ENCODE assay signal across 15 cellular contexts in the genomic region with DNA sequence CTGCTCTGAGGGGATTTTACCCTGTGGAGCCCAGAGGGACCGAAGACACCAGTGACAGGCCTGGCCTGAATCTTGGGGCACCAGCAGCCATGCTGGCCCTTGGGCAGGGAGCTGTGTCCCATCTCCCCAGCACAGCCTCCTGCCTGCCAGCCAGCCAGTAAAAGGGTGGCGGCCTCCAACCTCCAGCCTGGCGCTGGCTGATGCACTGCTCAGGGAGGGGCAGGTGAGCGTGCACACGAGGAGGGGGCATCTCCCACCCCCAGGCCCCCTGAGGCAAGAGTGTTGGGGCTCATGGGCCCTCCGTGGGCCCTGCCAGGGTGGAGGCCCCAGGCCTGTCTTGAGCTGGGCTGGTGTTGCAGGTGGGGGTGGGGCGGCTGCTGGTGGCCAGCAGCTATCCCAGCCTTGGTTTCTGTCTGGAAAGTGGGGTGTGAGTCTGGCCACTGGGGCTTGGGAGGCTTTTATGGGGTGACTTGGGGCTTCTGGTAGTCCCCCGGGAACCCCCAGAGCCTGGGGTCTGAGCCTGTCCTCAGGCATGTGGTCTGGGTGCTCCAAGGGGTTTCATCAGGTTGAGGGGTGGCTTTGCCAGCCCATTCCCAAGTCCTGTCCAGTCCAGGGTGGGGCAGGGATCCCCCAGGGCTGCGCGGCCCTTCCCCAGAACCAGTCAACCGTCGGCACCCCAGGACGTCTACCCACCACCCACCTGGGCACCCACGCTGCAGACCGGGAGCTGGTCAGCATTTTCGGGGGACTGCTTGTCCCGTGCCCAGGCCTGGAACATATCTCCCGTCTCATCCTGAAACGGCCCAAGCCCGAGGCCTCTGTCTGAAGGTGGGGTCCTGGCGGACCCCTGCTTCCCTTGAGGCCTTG. TPM values are rescaled to one million over a fixed set of nuclear protein-coding genes. Genes with fewer than 3 reads are reported as not detected.
DNase-seq lines count a peak whose midpoint lies in the region; ATAC-seq, FAIRE-seq and TF ChIP-seq lines count a peak whose summit lies in the region.
"Had no signal": no experiment of that assay in that cellular context is flagged by ENCODE, and none has a peak within 500 bp of the region (broad histone marks: within the 10 kb centered on the region; RNA-seq: fewer than 3 reads in every experiment).

No MANE protein-coding gene starts in this region.

- peak overlapping the region; percentile 42; the same call in 1 of the 2 replicates for H3K9ac ChIP-seq in GM23248
- no peak overlapping the region for H3K9ac ChIP-seq in muscle layer of colon (ENCODE audit: low read length)

- no peak for DNase-seq in A549 (ENCODE audit: low read depth in 1 of 2, low spot score in 1 of 2)
- no peak for DNase-seq in GM23248
- no peak for DNase-seq in aorta
- no peak for DNase-seq in esophagus squamous epithelium (lab: John Stamatoyannopoulos, UW)
- no peak for DNase-seq in NCI-H187 (lab: John Stamatoyannopoulos, UW)
- DNase-seq in caudate nucleus (lab: John Stamatoyannopoulos, UW) = no peak
- DNase-seq: activated CD4-positive, alpha-beta T cell treated with anti-CD3 and anti-CD28 coated beads for 36 hours; activated gamma-delta T cell; T1000 had no signal

- no peak overlapping the region for H3K4me3 Mint-ChIP-seq in brain
- H3K4me3 Mint-ChIP-seq: activated CD4-positive, alpha-beta T cell treated with anti-CD3 and anti-CD28 coated beads for 36 hours; memory B cell had no signal

- peak overlapping the region in 4 of 5 experiments; percentile 87 to 98 (median 92) for H3K27ac Mint-ChIP-seq in brain
- H3K27ac Mint-ChIP-seq: activated CD4-positive, alpha-beta T cell treated with anti-CD3 and anti-CD28 coated beads for 36 hours; memory B cell had no signal

- H3K4me3 ChIP-seq in A549 = no peak overlapping the region
- H3K4me3 ChIP-seq in GM23248 = no peak overlapping the region
- peak overlapping the region; percentile 29 to 53 for H3K4me3 ChIP-seq in muscle layer of colon (ENCODE audit: low read depth in 1 of 2, low read length in 2 of 2)
- no peak overlapping the region for H3K4me3 ChIP-seq in aorta (ENCODE audit: low read length in 2 of 2)
- H3K4me3 ChIP-seq in esophagus squamous epithelium = no peak overlapping the region
- H3K4me3 ChIP-seq: SJCRH30 had no signal

- no peak overlapping the region for H3K4me2 ChIP-seq in A549
- H3K4me2 ChIP-seq in GM23248 (ENCODE audit: unreplicated experiment) = no peak overlapping the region

- WGBS in A549 (ENCODE audit: missing lambda C conversion rate) = 88% methylated on average over 16 of the region's 21 CpGs
- 87 to 90% methylated on average over 20 to 21 of the region's 21 CpGs for WGBS in GM23248 (ENCODE audit: low coverage in 1 of 2, low lambda C conversion rate in 2 of 2, missing lambda C conversion rate in 2 of 2), 2 experiments
- 85 to 86% methylated on average over 21 of the region's 21 CpGs for whole genome bisulfite sequencing in aorta, 2 donors
- WGBS in esophagus squamous epithelium, 2 donors = 72% methylated on average over 8 of the region's 21 CpGs; no CpG with 5 or more reads in 1 of the 2 donors

- H3K4me1 ChIP-seq in A549 (peaks cover 52% of the 10 kb centered on the region), GM23248 (ENCODE audit: insufficient read depth) (0 out of 2 replicates have a peak, but pooled peaks cover 7% of the 10 kb centered on the region), muscle layer of colon (ENCODE audit: insufficient read depth, low read length) (peaks cover 19% of the 10 kb centered on the region), aorta (ENCODE audit: control insufficient read depth in 1 of 2, insufficient read depth in 2 of 2, low read length in 2 of 2) (no peaks in the 10 kb centered on the region), esophagus squamous epithelium (peaks cover 11 to 51% (median 11%) of the 10 kb centered on the region in 3 donors)

- H3K9me2 ChIP-seq in GM23248 (ENCODE audit: insufficient read depth) = no peaks in the 10 kb centered on the region

- no peaks in the 10 kb centered on the region for H3K79me2 ChIP-seq in GM23248 (ENCODE audit: insufficient read depth)

- H4K20me1 ChIP-seq in GM23248 (ENCODE audit: insufficient read depth) = no peaks in the 10 kb centered on the region

- intact Hi-C loops in aorta (cut with DNase I) (no loop called here), esophagus squamous epithelium (cut with DNase I) (no loop called here)

- no peaks in the 10 kb centered on the region for H3K9me3 Mint-ChIP-seq in brain
- H3K9me3 Mint-ChIP-seq: memory B cell had no signal

- peaks cover 71% of the 10 kb centered on the region for H3K4me1 Mint-ChIP-seq in brain
- H3K4me1 Mint-ChIP-seq: activated CD4-positive, alpha-beta T cell treated with anti-CD3 and anti-CD28 coated beads for 36 hours had no signal

- TF ChIP-seq EP300 in A549 (IDR thresholded peaks at IDR 0.05) = no peak

- H3K36me3 ChIP-seq in GM23248 (ENCODE audit: low read depth) = no peaks in the 10 kb centered on the region
- peaks cover 4% of the 10 kb centered on the region for H3K36me3 ChIP-seq in muscle layer of colon (ENCODE audit: insufficient read depth, low read length)
- no peaks in the 10 kb centered on the region for H3K36me3 ChIP-seq in aorta (ENCODE audit: control insufficient read depth in 1 of 2, insufficient read depth in 2 of 2, low read length in 1 of 2)
- H3K36me3 ChIP-seq in esophagus squamous epithelium = peaks cover 0 to 32% (median 7%) of the 10 kb centered on the region in 3 donors
- H3K36me3 ChIP-seq: neutrophil, SJCRH30 had no signal

- TF ChIP-seq CTCF in A549 (IDR thresholded peaks at IDR 0.05) = no peak
- no peak for TF ChIP-seq CTCF in brain (conservative IDR thresholded peaks at IDR 0.05)
- TF ChIP-seq CTCF in esophagus squamous epithelium (IDR thresholded peaks at IDR 0.05) = no peak

- ATAC-seq in A549 (peak in 1 of 2 experiments; percentile 1; a peak in 2 of 6 replicates), aorta (ENCODE audit: low FRiP score) (no peak)
- ATAC-seq: activated CD4-positive, alpha-beta T cell treated with anti-CD3 and anti-CD28 coated beads for 36 hours had no signal

- no peaks in the 10 kb centered on the region for H3K27me3 ChIP-seq in GM23248 (replicated peaks; ENCODE audit: insufficient read depth)
- H3K27me3 ChIP-seq in muscle layer of colon (ENCODE audit: control insufficient read depth in 1 of 2, insufficient read depth in 2 of 2, low read length in 2 of 2) = peaks cover 0 to 4% of the 10 kb centered on the region in 2 donors
- no peaks in the 10 kb centered on the region for H3K27me3 ChIP-seq in aorta (ENCODE audit: control insufficient read depth in 1 of 2, insufficient read depth in 2 of 2, low read length in 1 of 2)
- H3K27me3 ChIP-seq in esophagus squamous epithelium = no peaks in the 10 kb centered on the region
- H3K27me3 ChIP-seq: neutrophil, SJCRH30 had no signal

- no peak overlapping the region for H2AFZ ChIP-seq in GM23248

- in situ Hi-C loops in GM23248 (cut with MboI) = no loop called here

- TF ChIP-seq RAD21 in A549 (conservative IDR thresholded peaks at IDR 0.05 in 1 of 2, IDR thresholded peaks at IDR 0.05 in 1 of 2) = no peak

- H3K9me3 ChIP-seq in A549 (no peaks in the 10 kb centered on the region), GM23248 (ENCODE audit: low read depth) (no peaks in the 10 kb centered on the region), muscle layer of colon (ENCODE audit: low read length) (no peaks in the 10 kb centered on the region), aorta (ENCODE audit: control insufficient read depth, low read length) (no peaks in the 10 kb centered on the region), esophagus squamous epithelium (no peaks in the 10 kb centered on the region)
- H3K9me3 ChIP-seq: neutrophil, SJCRH30 had no signal

- POLR2A ChIA-PET in A549 (lab: Yijun Ruan, JAX) = interaction anchor here (1.0 to 1.2 kb wide), 2 partner anchors 9 to 12 kb away, joined by 5 to 7 read pairs; no protein-coding TSS in a partner anchor

- no peaks in the 10 kb centered on the region for H3F3A ChIP-seq in GM23248 (ENCODE audit: insufficient read depth)

- H3K36me3 Mint-ChIP-seq in brain = no peaks in the 10 kb centered on the region
- H3K36me3 Mint-ChIP-seq: memory B cell had no signal

- CTCF ChIA-PET in A549 (lab: Yijun Ruan, JAX) = interaction anchor here (0.7 to 9.0 kb wide), 5 partner anchors 9 to 191 kb away, joined by 3 to 34 read pairs (median 3); no protein-coding TSS in a partner anchor

- TF ChIP-seq POLR2A in A549 (IDR thresholded peaks at IDR 0.05; ENCODE audit: low read length) (no peak), esophagus squamous epithelium (IDR thresholded peaks at IDR 0.05) (no peak)

- H3K27ac ChIP-seq in A549 = peak overlapping the region in 1 of 2 experiments; percentile 71; a peak in 3 of 6 replicates
- peak overlapping the region; percentile 25; the same call in 1 of the 2 replicates for H3K27ac ChIP-seq in GM23248
- peak overlapping the region; percentile 90 for H3K27ac ChIP-seq in muscle layer of colon (ENCODE audit: low read depth, low read length)
- no peak overlapping the region for H3K27ac ChIP-seq in aorta (ENCODE audit: low read depth in 1 of 2, low read length in 2 of 2)
- H3K27ac ChIP-seq in esophagus squamous epithelium = peak overlapping the region in 1 of 4 donors; percentile 39
- H3K27ac ChIP-seq in caudate nucleus (ENCODE audit: low read depth, low read length) = no peak overlapping the region
- H3K27ac ChIP-seq: neutrophil, SJCRH30 had no signal

- no peak for FAIRE-seq in A549 (lab: Jason Lieb, UNC)
- FAIRE-seq: colon had no signal

- peaks cover 4% of the 10 kb centered on the region for H3K27me3 Mint-ChIP-seq in brain
- H3K27me3 Mint-ChIP-seq: activated CD4-positive, alpha-beta T cell treated with anti-CD3 and anti-CD28 coated beads for 36 hours had no signal

RNA-seq across cellular contexts. Expression of gene TSPAN4, which starts 17.8 kb away (rescaled TPM):
- polyA plus RNA-seq in A549 (2011; rRNA removed) = 83.5 and 87.8 TPM in 2 replicates
- polyA plus RNA-seq in A549 (2012; cell fraction: cytosol; rRNA removed) = 286 and 346 TPM in 2 replicates
- polyA plus RNA-seq in A549 (2012; cell fraction: nucleus; rRNA removed) = 714 and 975 TPM in 2 replicates
- 145 to 150 TPM (median 146 TPM) in 3 replicates for polyA plus RNA-seq in A549 (2017; fragmentation: RNase III; extraction: RNeasy Plus Mini Kit Qiagen cat#74134 plus additional on column Dnase treatment)
- 46.9 and 63.5 TPM in 2 replicates for polyA minus RNA-seq in A549 (2011; rRNA and poly(A)+ RNA removed)
- total RNA-seq in GM23248 (2014; rRNA removed; shearing (Covaris generic)) = 340 and 393 TPM in 2 replicates
- 343 and 344 TPM in 2 replicates for polyA plus RNA-seq in GM23248 (2016; fragmentation: Nextera tagmentation; extraction: Ambion mirVana)
- polyA plus RNA-seq in brain (ENCODE audit: insufficient read depth, low read depth, low replicate concordance) = 23.3 TPM
- 10 to 100 TPM; 42.9 to 95.1 TPM for total RNA-seq in aorta
- 10 to 100 TPM; 28.4 to 79.1 TPM for polyA plus RNA-seq in aorta
- 10 to 100 TPM in 3 of 4 donors, 1 to 10 TPM in 1; 6.8 to 59.7 (median 19.0) TPM for total RNA-seq in esophagus squamous epithelium

RNA-seq across cellular contexts. Expression of gene POLR2L, which starts 18.1 kb away (rescaled TPM):
- polyA plus RNA-seq in A549 (2011; rRNA removed) (140 and 197 TPM in 2 replicates), A549 (2017; fragmentation: RNase III; extraction: RNeasy Plus Mini Kit Qiagen cat#74134 plus additional on column Dnase treatment) (773 to 868 TPM (median 807 TPM) in 3 replicates), GM23248 (2016; fragmentation: Nextera tagmentation; extraction: Ambion mirVana) (804 and 820 TPM in 2 replicates), brain (ENCODE audit: insufficient read depth, low read depth, low replicate concordance) (104 TPM), aorta (100 to 1,000 TPM; 140 to 152 TPM)
- polyA plus RNA-seq in A549 (2012; cell fraction: cytosol; rRNA removed) = 1,407 and 1,430 TPM in 2 replicates
- 294 and 364 TPM in 2 replicates for polyA plus RNA-seq in A549 (2012; cell fraction: nucleus; rRNA removed)
- 73.3 and 88.5 TPM in 2 replicates for polyA minus RNA-seq in A549 (2011; rRNA and poly(A)+ RNA removed)
- 67.8 and 113 TPM in 2 replicates for total RNA-seq in GM23248 (2014; rRNA removed; shearing (Covaris generic))
- total RNA-seq in aorta (10 to 100 TPM; 57.5 to 69.2 TPM), esophagus squamous epithelium (10 to 100 TPM; 45.6 to 90.3 (median 64.7) TPM)

RNA-seq across cellular contexts. Expression of gene CD151, which starts 27.7 kb away (rescaled TPM):
- polyA plus RNA-seq in A549 (2011; rRNA removed) = 409 and 523 TPM in 2 replicates
- polyA plus RNA-seq in A549 (2012; cell fraction: cytosol; rRNA removed) = 964 and 1,353 TPM in 2 replicates
- 1,564 and 2,065 TPM in 2 replicates for polyA plus RNA-seq in A549 (2012; cell fraction: nucleus; rRNA removed)
- 649 to 701 TPM (median 695 TPM) in 3 replicates for polyA plus RNA-seq in A549 (2017; fragmentation: RNase III; extraction: RNeasy Plus Mini Kit Qiagen cat#74134 plus additional on column Dnase treatment)
- polyA minus RNA-seq in A549 (2011; rRNA and poly(A)+ RNA removed) = 530 and 576 TPM in 2 replicates
- total RNA-seq in GM23248 (2014; rRNA removed; shearing (Covaris generic)) = 1,651 and 1,751 TPM in 2 replicates
- 796 and 807 TPM in 2 replicates for polyA plus RNA-seq in GM23248 (2016; fragmentation: Nextera tagmentation; extraction: Ambion mirVana)
- 114 TPM for polyA plus RNA-seq in brain (ENCODE audit: insufficient read depth, low read depth, low replicate concordance)
- 100 to 1,000 TPM; 620 to 681 TPM for total RNA-seq in aorta
- polyA plus RNA-seq in aorta = 1,000 to 10,000 TPM in 1 of 2 donors, 100 to 1,000 TPM in 1; 860 to 1,186 TPM
- total RNA-seq in esophagus squamous epithelium = 100 to 1,000 TPM in 1 of 4 donors, 10 to 100 TPM in 3; 87.6 to 118 (median 94.0) TPM

RNA-seq across cellular contexts. Expression of gene CRACR2B, which starts 32.8 kb away (rescaled TPM):
- polyA plus RNA-seq in A549 (2011; rRNA removed) (1.2 and 1.8 TPM in 2 replicates), A549 (2017; fragmentation: RNase III; extraction: RNeasy Plus Mini Kit Qiagen cat#74134 plus additional on column Dnase treatment) (3.0 to 3.3 TPM (median 3.1 TPM) in 3 replicates), GM23248 (2016; fragmentation: Nextera tagmentation; extraction: Ambion mirVana) (1.2 and 2.0 TPM in 2 replicates), brain (ENCODE audit: insufficient read depth, low read depth, low replicate concordance) (3.1 TPM), aorta (10 to 100 TPM in 1 of 2 donors, 1 to 10 TPM in 1; 4.8 to 10.5 TPM)
- 2.9 and 3.3 TPM in 2 replicates for polyA plus RNA-seq in A549 (2012; cell fraction: cytosol; rRNA removed)
- 8.2 and 9.3 TPM in 2 replicates for polyA plus RNA-seq in A549 (2012; cell fraction: nucleus; rRNA removed)
- 0.70 and 1.2 TPM in 2 replicates for polyA minus RNA-seq in A549 (2011; rRNA and poly(A)+ RNA removed)
- total RNA-seq in GM23248 (2014; rRNA removed; shearing (Covaris generic)) = 0.38 and 2.3 TPM in 2 replicates
- total RNA-seq in aorta (10 to 100 TPM in 1 of 2 donors, 1 to 10 TPM in 1; 2.2 to 10.0 TPM), esophagus squamous epithelium (1 to 10 TPM in 3 of 4 donors, under 1 TPM in 1; 0.48 to 5.7 (median 3.5) TPM)

RNA-seq across cellular contexts. Expression of gene PNPLA2, which starts 41.8 kb away (rescaled TPM):
- polyA plus RNA-seq in A549 (2011; rRNA removed) (13.2 and 16.1 TPM in 2 replicates), A549 (2017; fragmentation: RNase III; extraction: RNeasy Plus Mini Kit Qiagen cat#74134 plus additional on column Dnase treatment) (25.1 to 29.2 TPM (median 25.4 TPM) in 3 replicates), GM23248 (2016; fragmentation: Nextera tagmentation; extraction: Ambion mirVana) (87.6 and 98.1 TPM in 2 replicates), brain (ENCODE audit: insufficient read depth, low read depth, low replicate concordance) (67.9 TPM), aorta (100 to 1,000 TPM in 1 of 2 donors, 10 to 100 TPM in 1; 33.7 to 240 TPM)
- 45.8 and 63.3 TPM in 2 replicates for polyA plus RNA-seq in A549 (2012; cell fraction: cytosol; rRNA removed)
- polyA plus RNA-seq in A549 (2012; cell fraction: nucleus; rRNA removed) = 114 and 198 TPM in 2 replicates
- 33.9 and 38.8 TPM in 2 replicates for polyA minus RNA-seq in A549 (2011; rRNA and poly(A)+ RNA removed)
- 35.2 and 38.7 TPM in 2 replicates for total RNA-seq in GM23248 (2014; rRNA removed; shearing (Covaris generic))
- total RNA-seq in aorta (100 to 1,000 TPM; 116 to 121 TPM), esophagus squamous epithelium (10 to 100 TPM; 14.2 to 42.7 (median 26.0) TPM)

Comparison
In these comparisons a context has a peak if more than half of its experiments do, and no peak if none do; other contexts are left out.
1. H3K27ac ChIP-seq: peak in GM23248 (single experiment) and muscle layer of colon (single experiment); none in aorta (0 of 2) and caudate nucleus (single experiment).
2. H3K4me3 ChIP-seq: peak in muscle layer of colon (2 of 2); none in A549 (single experiment), GM23248 (single experiment), aorta (0 of 2) and esophagus squamous epithelium (0 of 4).